8 cellular contexts compared by ENCODE assay signal in the genomic region with DNA sequence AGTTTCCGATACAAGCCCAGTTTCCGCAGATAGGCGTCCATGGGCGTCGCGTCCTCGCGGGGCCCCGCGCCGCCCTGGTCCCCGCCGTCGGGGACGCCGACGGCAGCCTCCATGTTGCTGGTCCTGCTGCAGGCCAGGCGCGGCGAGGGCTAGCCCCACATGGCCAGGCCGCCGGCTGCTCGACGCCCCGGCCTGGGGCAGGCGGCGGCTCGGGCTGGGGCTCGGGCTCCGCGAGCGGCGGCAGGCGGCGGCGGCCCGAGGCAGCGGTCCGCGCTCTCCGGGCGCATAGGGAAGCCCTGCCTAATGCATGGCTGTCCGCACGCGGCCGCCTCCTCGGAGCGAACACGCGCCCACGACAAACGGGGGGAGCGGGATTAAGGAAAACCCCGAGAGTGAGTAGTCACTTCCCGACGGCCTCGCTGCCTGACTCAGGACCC. TPM values are rescaled to one million over a fixed set of nuclear protein-coding genes. Genes with fewer than 3 reads are reported as not detected.
DNase-seq lines count a peak whose midpoint lies in the region; ATAC-seq and TF ChIP-seq lines count a peak whose summit lies in the region.
"Not testable (repeated sequence)": the region's sequence is repeated elsewhere in the genome, so short reads cannot be mapped to it uniquely, and the experiment has no call there.

No MANE protein-coding gene starts in this region.

- peak; percentile 21 for ATAC-seq in GM21515 (IDR thresholded peaks at IDR 0.05; ENCODE audit: unreplicated experiment)
- ATAC-seq in HG03460 (IDR thresholded peaks at IDR 0.05; ENCODE audit: unreplicated experiment): peak; percentile 21

- peaks cover 15 to 17% of the 10 kb centered on the region in 2 donors for H3K4me1 ChIP-seq in muscle layer of duodenum (ENCODE audit: control insufficient read depth in 1 of 2, insufficient read depth in 2 of 2, low read length in 2 of 2)

- peak; percentile 53 for DNase-seq in EH (ENCODE audit: low read depth)
- peak; percentile 38 for DNase-seq in RPMI8226
- peak; percentile 21 for DNase-seq in amniotic epithelial cell (ENCODE audit: low read depth)
- peak; percentile 36 for DNase-seq in fibroblast of villous mesenchyme (ENCODE audit: low read depth)

- H3K4me3 ChIP-seq in fibroblast of villous mesenchyme (ENCODE audit: low read depth, low read length) (peak overlapping the region; percentile 69), muscle layer of duodenum (ENCODE audit: low read depth in 1 of 2, low read length in 2 of 2) (peak overlapping the region; percentile 50 to 79)

- not testable (repeated sequence) for H3K27me3 ChIP-seq in muscle layer of duodenum (ENCODE audit: low read depth, low read length)

- not testable (repeated sequence) for H3K36me3 ChIP-seq in muscle layer of duodenum (ENCODE audit: control insufficient read depth in 1 of 2, insufficient read depth in 2 of 2, low read length in 2 of 2)

- H3K9me3 ChIP-seq in muscle layer of duodenum (ENCODE audit: control insufficient read depth in 1 of 2, low read length in 2 of 2): not testable (repeated sequence)

- peak overlapping the region; percentile 63 for H3K27ac ChIP-seq in muscle layer of duodenum (ENCODE audit: low read length)
- H3K27ac ChIP-seq in temporal lobe (ENCODE audit: low read depth, low read length): peak overlapping the region; percentile 73

- not testable (repeated sequence) for TF ChIP-seq CTCF in fibroblast of villous mesenchyme (IDR thresholded peaks at IDR 0.05; ENCODE audit: insufficient read depth, low read depth, low read length)

RNA-seq across cellular contexts. Expression of a gene that starts 0.5 kb away (rescaled TPM):
- 25.4 and 33.2 TPM in 2 replicates for total RNA-seq in fibroblast of villous mesenchyme
- total RNA-seq in temporal lobe: 31.5 TPM

Comparison
In these comparisons a context has a peak if more than half of its experiments do, and no peak if none do; other contexts are left out.
1. Peak in every context shown above with its lines: DNase-seq, ATAC-seq, H3K4me3 ChIP-seq and H3K27ac ChIP-seq.